8 cellular contexts compared by ENCODE assay signal in the genomic region with DNA sequence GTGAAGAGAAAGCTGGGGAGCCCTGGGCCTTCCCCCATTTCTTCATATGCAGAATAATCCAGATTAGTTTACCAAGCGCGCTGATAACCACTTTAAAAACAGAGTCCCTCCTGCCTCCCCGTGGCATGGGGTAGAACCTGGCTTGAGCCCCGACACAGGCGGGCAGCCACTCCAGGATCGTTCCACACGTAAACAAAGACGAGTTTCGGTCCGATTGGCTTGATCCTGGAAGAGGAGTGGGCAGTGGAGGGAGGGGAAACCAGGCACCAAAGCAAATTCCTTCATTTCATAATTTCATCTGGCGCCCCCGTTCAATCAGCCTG. TPM values are rescaled to one million over a fixed set of nuclear protein-coding genes. Genes with fewer than 3 reads are reported as not detected.
DNase-seq lines count a peak whose midpoint lies in the region; ATAC-seq and TF ChIP-seq lines count a peak whose summit lies in the region.

No MANE protein-coding gene starts in this region.

- no peaks in the 10 kb centered on the region for H3K27me3 ChIP-seq in hepatocyte

- peak overlapping the region; percentile 69 for H3K4me3 Mint-ChIP-seq in activated CD8-positive, alpha-beta T cell treated with anti-CD3 and anti-CD28 coated beads, Interleukin-2, amount 10 ng/mL, durations not matched to agents 7 days and 5 days

- peaks cover 36% of the 10 kb centered on the region for H3K27me3 Mint-ChIP-seq in activated CD8-positive, alpha-beta T cell treated with anti-CD3 and anti-CD28 coated beads, Interleukin-2, amount 10 ng/mL, durations not matched to agents 7 days and 5 days (ENCODE audit: low read depth)

- H3K27ac ChIP-seq in hepatocyte (peak overlapping the region; percentile 90), skin epidermis (peak overlapping the region in 9 of 21 experiments; percentile 12 to 85 (median 61))

- POLR2A ChIA-PET in activated CD8-positive, alpha-beta T cell treated with anti-CD3 and anti-CD28 coated beads, Interleukin-2, amount 10 ng/mL, durations not matched to agents 7 days and 5 days (lab: Charles Lee): no interaction called here

- CTCF ChIA-PET in activated CD8-positive, alpha-beta T cell treated with anti-CD3 and anti-CD28 coated beads, Interleukin-2, amount 10 ng/mL, durations not matched to agents 7 days and 5 days (lab: Charles Lee): interaction anchor here (1.0 to 2.8 kb wide), 5 partner anchors 53 to 153 kb away, joined by 3 to 12 read pairs (median 6); a partner anchor contains a TSS

- no peaks in the 10 kb centered on the region for H3K9me3 Mint-ChIP-seq in activated CD8-positive, alpha-beta T cell treated with anti-CD3 and anti-CD28 coated beads, Interleukin-2, amount 10 ng/mL, durations not matched to agents 7 days and 5 days (ENCODE audit: insufficient read depth)

- no peaks in the 10 kb centered on the region for H3K36me3 Mint-ChIP-seq in activated CD8-positive, alpha-beta T cell treated with anti-CD3 and anti-CD28 coated beads, Interleukin-2, amount 10 ng/mL, durations not matched to agents 7 days and 5 days (ENCODE audit: low read depth)

- WGBS in hepatocyte (ENCODE audit: low lambda C conversion rate, missing lambda C conversion rate): 4% methylated on average over 12 of the region's 12 CpGs

- H3K36me3 ChIP-seq in hepatocyte (replicated peaks; ENCODE audit: insufficient read depth, low read depth): no peaks in the 10 kb centered on the region

- peaks cover 8% of the 10 kb centered on the region for H3K4me1 Mint-ChIP-seq in activated CD8-positive, alpha-beta T cell treated with anti-CD3 and anti-CD28 coated beads, Interleukin-2, amount 10 ng/mL, durations not matched to agents 7 days and 5 days (ENCODE audit: low read depth)

- H3K4me3 ChIP-seq in hepatocyte (no peak overlapping the region), skin epidermis (peak overlapping the region in 6 of 7 experiments; percentile 27 to 50 (median 38))

- H3K4me1 ChIP-seq in hepatocyte (ENCODE audit: insufficient read depth): peaks cover 6% of the 10 kb centered on the region

- no peak overlapping the region for H3K27ac Mint-ChIP-seq in activated CD8-positive, alpha-beta T cell treated with anti-CD3 and anti-CD28 coated beads, Interleukin-2, amount 10 ng/mL, durations not matched to agents 7 days and 5 days

- H4K20me1 ChIP-seq in hepatocyte (ENCODE audit: insufficient read depth, poor library complexity, severe bottlenecking): no peaks in the 10 kb centered on the region

- ATAC-seq in HG02885 (IDR thresholded peaks at IDR 0.05; ENCODE audit: poor library complexity, unreplicated experiment) (peak; percentile 13), GM18870 (IDR thresholded peaks at IDR 0.05; ENCODE audit: unreplicated experiment) (no peak), HG02763 (IDR thresholded peaks at IDR 0.05; ENCODE audit: unreplicated experiment) (no peak), HG03039 (IDR thresholded peaks at IDR 0.05; ENCODE audit: unreplicated experiment) (no peak)
- ATAC-seq in activated CD8-positive, alpha-beta T cell treated with anti-CD3 and anti-CD28 coated beads, Interleukin-2, amount 10 ng/mL, durations not matched to agents 7 days and 5 days: no peak

- peaks cover 17% of the 10 kb centered on the region for H3K79me2 ChIP-seq in hepatocyte

- DNase-seq in activated CD8-positive, alpha-beta T cell treated with anti-CD3 and anti-CD28 coated beads, Interleukin-2, amount 10 ng/mL, durations not matched to agents 7 days and 5 days: no peak
- DNase-seq in hepatocyte (ENCODE audit: low spot score): no peak
- DNase-seq in A172 (ENCODE audit: low spot score): no peak

- H3K9me2 ChIP-seq in hepatocyte (replicated peaks; ENCODE audit: insufficient read depth): no peaks in the 10 kb centered on the region

- peak; percentile 22 for TF ChIP-seq CTCF in hepatocyte (IDR thresholded peaks at IDR 0.05; ENCODE audit: poor library complexity)

- no peaks in the 10 kb centered on the region for H3K9me3 ChIP-seq in hepatocyte (ENCODE audit: low read depth)

- peak overlapping the region; percentile 5 for H2AFZ ChIP-seq in hepatocyte

- peak overlapping the region; percentile 86 for H3K4me2 ChIP-seq in hepatocyte

RNA-seq across cellular contexts. Expression of a gene that starts 0.9 kb away (rescaled TPM):
- total RNA-seq in activated CD8-positive, alpha-beta T cell treated with anti-CD3 and anti-CD28 coated beads, Interleukin-2, amount 10 ng/mL, durations not matched to agents 7 days and 5 days: not detected
- total RNA-seq in hepatocyte: 49.8 and 60.2 TPM in 2 replicates
- polyA plus RNA-seq in hepatocyte: 80.4 and 97.0 TPM in 2 replicates
- total RNA-seq in A172 (2014; rRNA removed; shearing (Covaris generic)): 30.0 and 53.5 TPM in 2 replicates

Comparison
In these comparisons a context has a peak if more than half of its experiments do, and no peak if none do; other contexts are left out.
1. RNA of a gene that starts 0.9 kb away (total RNA-seq): 49.8 to 60.2 TPM in hepatocyte and 30.0 to 53.5 TPM in A172; not detected in activated CD8-positive, alpha-beta T cell treated with anti-CD3 and anti-CD28 coated beads, Interleukin-2, amount 10 ng/mL, durations not matched to agents 7 days and 5 days; every median in the first group is over 10 times any median in the second.